In genomic region chr5:37768362-37768761, GRCh38 we compare ENCODE assay signal across 33 cellular contexts.
"Had no signal": no experiment of that assay in that cellular context is flagged by ENCODE, and none has a peak within 500 bp of the region (broad histone marks: within the 10 kb centered on the region; RNA-seq: fewer than 3 reads in every experiment).

No MANE protein-coding gene starts in this region.

- H3K9me3 ChIP-seq: adrenal gland, ascending aorta, breast epithelium, esophagus squamous epithelium, gastroesophageal sphincter had no signal

- H3K27me3 Mint-ChIP-seq: activated CD8-positive, alpha-beta T cell treated with anti-CD3 and anti-CD28 coated beads for 36 hours; activated naive CD4-positive, alpha-beta T cell treated with anti-CD3 and anti-CD28 coated beads, Interleukin-2, amount 50 U/mL, for 24 hours; activated naive CD8-positive, alpha-beta T cell treated with anti-CD3 and anti-CD28 coated beads, Interleukin-2, amount 50 U/mL, for 24 hours; brain had no signal

- H3K4me1 ChIP-seq: adrenal gland, ascending aorta, breast epithelium, esophagus squamous epithelium had no signal

- H3K36me3 ChIP-seq: adrenal gland, ascending aorta, breast epithelium, cardiac muscle cell, esophagus squamous epithelium, gastroesophageal sphincter, WERI-Rb-1 had no signal

- H3K4me3 ChIP-seq: adrenal gland, ascending aorta, breast epithelium, cardiac muscle cell, esophagus squamous epithelium, gastroesophageal sphincter had no signal

- H3K27ac Mint-ChIP-seq: activated B cell treated with CpG ODN at 0.5 μM for 24 hours; activated CD8-positive, alpha-beta T cell treated with anti-CD3 and anti-CD28 coated beads for 36 hours; activated naive CD4-positive, alpha-beta T cell treated with anti-CD3 and anti-CD28 coated beads, Interleukin-2, amount 50 U/mL, for 24 hours; activated naive CD8-positive, alpha-beta T cell treated with anti-CD3 and anti-CD28 coated beads for 36 hours; activated naive CD8-positive, alpha-beta T cell treated with anti-CD3 and anti-CD28 coated beads, Interleukin-2, amount 50 U/mL, for 24 hours; activated T-helper 17 cell treated with anti-CD3 and anti-CD28 coated beads, Interleukin-2, amount 50 U/mL, for 72 hours; brain; T-helper 17 cell; T-helper 2 cell treated with Interferon-gamma antibody and Interleukin-4, amounts not matched to agents 5 μg/mL and 100 μg/mL, for 36 hours had no signal

- H3K27ac ChIP-seq: adrenal gland, ascending aorta, breast epithelium, cardiac muscle cell, epithelial cell of prostate, esophagus squamous epithelium, gastroesophageal sphincter, WERI-Rb-1 had no signal

- DNase-seq: activated B cell treated with CpG ODN at 0.5 μM for 24 hours; activated CD4-positive, alpha-beta T cell treated with anti-CD3 and anti-CD28 coated beads for 48 hours; activated CD4-positive, alpha-beta T cell treated with anti-CD3 and anti-CD28 coated beads, Interleukin-2, amount 50 U/mL, for 1 hour; activated CD4-positive, alpha-beta T cell treated with anti-CD3 and anti-CD28 coated beads, Interleukin-2, amount 50 U/mL, for 48 hours; activated CD8-positive, alpha-beta memory T cell treated with anti-CD3 and anti-CD28 coated beads for 24 hours; activated CD8-positive, alpha-beta T cell treated with anti-CD3 and anti-CD28 coated beads for 36 hours; activated effector memory CD4-positive, alpha-beta T cell treated with Interleukin-2 at 50 U/mL for 16 hours; activated gamma-delta T cell treated with Interleukin-2 at 50 U/mL for 16 hours; activated naive CD4-positive, alpha-beta T cell treated with Interleukin-2 at 50 U/mL for 16 hours; activated naive CD8-positive, alpha-beta T cell treated with anti-CD3 and anti-CD28 coated beads for 36 hours; activated naive CD8-positive, alpha-beta T cell treated with anti-CD3 and anti-CD28 coated beads, Interleukin-2, amount 50 U/mL, for 24 hours; activated T-cell treated with anti-CD3 and anti-CD28 coated beads, Interleukin-2, amount 50 U/mL, for 4 hours; adrenal gland; cortex of kidney; dermis blood vessel endothelial cell; effector CD8-positive, alpha-beta T cell; esophagus squamous epithelium; T-helper 1 cell; T-helper 17 cell; T1000; WERI-Rb-1 had no signal

- H3K4me3 Mint-ChIP-seq: activated B cell treated with CpG ODN at 0.5 μM for 24 hours; activated CD8-positive, alpha-beta T cell treated with anti-CD3 and anti-CD28 coated beads for 36 hours; activated naive CD4-positive, alpha-beta T cell treated with anti-CD3 and anti-CD28 coated beads, Interleukin-2, amount 50 U/mL, for 24 hours; activated naive CD8-positive, alpha-beta T cell treated with anti-CD3 and anti-CD28 coated beads for 36 hours; activated naive CD8-positive, alpha-beta T cell treated with anti-CD3 and anti-CD28 coated beads, Interleukin-2, amount 50 U/mL, for 24 hours; activated T-cell treated with anti-CD3 and anti-CD28 coated beads, Interleukin-2, amount 50 U/mL, for 4 hours; activated T-helper 17 cell treated with anti-CD3 and anti-CD28 coated beads, Interleukin-2, amount 50 U/mL, for 72 hours; brain; central memory CD8-positive, alpha-beta T cell; T-helper 17 cell; T-helper 2 cell treated with Interferon-gamma antibody and Interleukin-4, amounts not matched to agents 5 μg/mL and 100 μg/mL, for 36 hours had no signal

- H3K9me3 Mint-ChIP-seq: activated B cell treated with CpG ODN at 0.5 μM for 24 hours; activated CD8-positive, alpha-beta T cell treated with anti-CD3 and anti-CD28 coated beads for 36 hours; activated naive CD8-positive, alpha-beta T cell treated with anti-CD3 and anti-CD28 coated beads, Interleukin-2, amount 50 U/mL, for 24 hours; activated T-cell treated with anti-CD3 and anti-CD28 coated beads, Interleukin-2, amount 50 U/mL, for 4 hours; activated T-helper 17 cell treated with anti-CD3 and anti-CD28 coated beads, Interleukin-2, amount 50 U/mL, for 72 hours; brain; central memory CD8-positive, alpha-beta T cell; T-helper 2 cell treated with Interferon-gamma antibody and Interleukin-4, amounts not matched to agents 5 μg/mL and 100 μg/mL, for 36 hours had no signal

- ATAC-seq: activated CD4-positive, CD25-positive, alpha-beta regulatory T cell treated with anti-CD3 and anti-CD28 coated beads, Interleukin-2, amount 50 U/mL, for 24 hours; activated CD8-positive, alpha-beta T cell treated with anti-CD3 and anti-CD28 coated beads for 36 hours; activated naive CD8-positive, alpha-beta T cell treated with anti-CD3 and anti-CD28 coated beads, Interleukin-2, amount 50 U/mL, for 24 hours; activated T-cell treated with anti-CD3 and anti-CD28 coated beads, Interleukin-2, amount 50 U/mL, for 4 hours; activated T-helper 17 cell treated with anti-CD3 and anti-CD28 coated beads, Interleukin-2, amount 50 U/mL, for 72 hours; gastroesophageal sphincter; SK-N-SH treated with all-trans-retinoic acid at 6 μM for 48 hours; T-helper 17 cell had no signal

- H3K4me1 Mint-ChIP-seq: activated B cell treated with CpG ODN at 0.5 μM for 24 hours; activated naive CD4-positive, alpha-beta T cell treated with anti-CD3 and anti-CD28 coated beads, Interleukin-2, amount 50 U/mL, for 24 hours; activated naive CD8-positive, alpha-beta T cell treated with anti-CD3 and anti-CD28 coated beads for 36 hours; activated naive CD8-positive, alpha-beta T cell treated with anti-CD3 and anti-CD28 coated beads, Interleukin-2, amount 50 U/mL, for 24 hours; activated T-helper 17 cell treated with anti-CD3 and anti-CD28 coated beads, Interleukin-2, amount 50 U/mL, for 72 hours; brain; central memory CD8-positive, alpha-beta T cell; T-helper 17 cell had no signal

- H3K36me3 Mint-ChIP-seq: activated naive CD4-positive, alpha-beta T cell treated with anti-CD3 and anti-CD28 coated beads, Interleukin-2, amount 50 U/mL, for 24 hours; activated naive CD8-positive, alpha-beta T cell treated with anti-CD3 and anti-CD28 coated beads for 36 hours had no signal

- H3K27me3 ChIP-seq: adrenal gland, ascending aorta, breast epithelium, cardiac muscle cell, esophagus squamous epithelium, gastroesophageal sphincter had no signal
